Comparison of ENCODE assay signal across 17 cellular contexts in genomic region chr1:15095492-15095867, GRCh38. TPM values are rescaled to one million over a fixed set of nuclear protein-coding genes. Genes with fewer than 3 reads are reported as not detected.
"Had no signal": no experiment of that assay in that cellular context is flagged by ENCODE, and none has a peak within 500 bp of the region (broad histone marks: within the 10 kb centered on the region; RNA-seq: fewer than 3 reads in every experiment).

No MANE protein-coding gene starts in this region.

- ATAC-seq: foreskin keratinocyte, left colon, left ventricle myocardium superior, natural killer cell had no signal

- H3K36me3 Mint-ChIP-seq: natural killer cell had no signal

- H3K36me3 ChIP-seq: tibial artery, upper lobe of left lung, uterus had no signal

- H3K9me3 ChIP-seq: tibial artery, upper lobe of left lung, uterus had no signal

- H3K27ac Mint-ChIP-seq: endodermal cell; natural killer cell; stimulated activated naive CD8-positive, alpha-beta T cell treated with anti-CD3 and anti-CD28 coated beads, Interleukin-15, Interleukin-2, amounts not matched to agents 100 ng/mL and 50 ng/mL, for 24 hours had no signal

- DNase-seq: effector CD4-positive, alpha-beta T cell; endodermal cell; erythroblast; foreskin keratinocyte; left colon; mesendoderm; natural killer cell; stimulated activated CD4-positive, alpha-beta T cell treated with anti-CD3 and anti-CD28 coated beads, Interleukin-2, amount 100 ng/mL, for 48 hours; tibial artery; upper lobe of left lung; uterus had no signal

- H3K9me3 Mint-ChIP-seq: endodermal cell; natural killer cell; stimulated activated naive CD8-positive, alpha-beta T cell treated with anti-CD3 and anti-CD28 coated beads, Interleukin-15, Interleukin-2, amounts not matched to agents 100 ng/mL and 50 ng/mL, for 24 hours had no signal

- H3K27ac ChIP-seq: coronary artery, foreskin keratinocyte, tibial artery, upper lobe of left lung, uterus had no signal

- H3K27me3 ChIP-seq: foreskin keratinocyte, tibial artery, upper lobe of left lung, uterus had no signal

- H3K4me1 ChIP-seq: uterus had no signal

- H3K4me2 ChIP-seq: smooth muscle cell had no signal

- H3K4me3 Mint-ChIP-seq: endodermal cell; natural killer cell; stimulated activated naive CD8-positive, alpha-beta T cell treated with anti-CD3 and anti-CD28 coated beads, Interleukin-15, Interleukin-2, amounts not matched to agents 100 ng/mL and 50 ng/mL, for 24 hours had no signal

- FAIRE-seq: endothelial cell of umbilical vein had no signal

- H3K4me3 ChIP-seq: coronary artery, lung, smooth muscle cell, tibial artery, upper lobe of left lung, uterus had no signal

RNA-seq across cellular contexts. Expression of gene TMEM51, which starts 58.1 kb away (rescaled TPM):
- total RNA-seq: natural killer cell had no signal
